In the genomic region with DNA sequence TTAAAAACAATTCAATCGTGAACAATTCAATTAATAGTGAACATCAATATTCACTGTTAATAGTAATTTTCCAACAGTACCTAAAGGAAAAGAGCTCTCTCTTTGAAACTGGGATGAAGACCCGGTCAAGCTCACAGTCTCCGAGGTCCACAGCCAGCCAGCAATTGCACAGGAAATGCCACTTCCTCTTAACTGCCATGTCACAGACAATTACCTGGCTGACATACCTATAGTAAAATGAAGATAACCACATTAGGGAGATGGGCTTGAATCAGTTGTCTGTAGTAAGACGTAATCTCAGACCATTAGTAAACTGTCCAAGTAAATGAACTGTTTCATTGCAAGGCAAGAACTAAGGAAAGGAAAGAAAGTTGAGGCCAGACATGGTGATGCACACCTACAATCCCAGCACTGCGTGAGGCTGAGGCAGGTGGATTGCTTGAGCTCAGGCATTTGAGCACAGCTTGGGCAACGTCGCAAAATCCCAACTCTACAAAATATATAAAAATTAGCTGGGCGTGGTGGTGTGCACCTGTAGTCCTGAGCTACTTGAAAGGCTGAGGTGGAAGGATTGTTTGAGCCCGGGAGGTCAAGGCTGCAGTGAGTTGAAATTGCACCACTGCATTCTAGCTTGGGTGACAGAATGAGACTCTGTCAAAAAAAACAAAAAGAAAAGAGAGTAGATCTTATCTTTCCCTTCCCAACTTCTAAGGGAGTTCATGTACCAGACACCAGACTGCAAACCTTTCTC, we compare ENCODE assay signal across 29 cellular contexts. TPM values are rescaled to one million over a fixed set of nuclear protein-coding genes. Genes with fewer than 3 reads are reported as not detected.
"Had no signal": no experiment of that assay in that cellular context is flagged by ENCODE, and none has a peak within 500 bp of the region (broad histone marks: within the 10 kb centered on the region; RNA-seq: fewer than 3 reads in every experiment).

No MANE protein-coding gene starts in this region.

- H3K36me3 ChIP-seq: breast epithelium, Peyer's patch had no signal

- H3K4me3 Mint-ChIP-seq: activated CD8-positive, alpha-beta memory T cell treated with anti-CD3 and anti-CD28 coated beads, Interleukin-2, amount 10 ng/mL, durations not matched to agents 7 days and 5 days; activated naive CD4-positive, alpha-beta T cell treated with anti-CD3 and anti-CD28 coated beads, Interleukin-2, amount 50 U/mL, for 24 hours; activated T-cell treated with anti-CD3 and anti-CD28 coated beads, Interleukin-2, amount 50 U/mL, for 24 hours; activated T-helper 1 cell treated with anti-CD3 and anti-CD28 coated beads, Interleukin-12 subunit alpha, Interleukin-12 subunit beta, Interleukin-2, Interleukin-4 antibody, amounts not matched to agents 30 ng/mL and 10 ng/mL and 1 ng/mL, durations not matched to agents 14 hours and 24 hours and 36 hours; T-helper 1 cell treated with Interleukin-12 subunit alpha and Interleukin-12 subunit beta and Interleukin-4 antibody, amounts not matched to agents 30 μg/mL and 1 μg/mL, for 36 hours; WTC11 had no signal

- H3K36me3 Mint-ChIP-seq: activated CD8-positive, alpha-beta memory T cell treated with anti-CD3 and anti-CD28 coated beads, Interleukin-2, amount 10 ng/mL, durations not matched to agents 7 days and 5 days; activated naive CD4-positive, alpha-beta T cell treated with anti-CD3 and anti-CD28 coated beads, Interleukin-2, amount 50 U/mL, for 24 hours; WTC11 had no signal

- H3K27me3 Mint-ChIP-seq: activated naive CD4-positive, alpha-beta T cell treated with anti-CD3 and anti-CD28 coated beads, Interleukin-2, amount 50 U/mL, for 24 hours; activated T-cell treated with anti-CD3 and anti-CD28 coated beads, Interleukin-2, amount 50 U/mL, for 24 hours had no signal

- H3K27me3 ChIP-seq: breast epithelium, Peyer's patch had no signal

- H3K9me3 Mint-ChIP-seq: activated naive CD4-positive, alpha-beta T cell treated with anti-CD3 and anti-CD28 coated beads, Interleukin-2, amount 50 U/mL, for 24 hours; activated T-cell treated with anti-CD3 and anti-CD28 coated beads, Interleukin-2, amount 50 U/mL, for 24 hours; activated T-helper 1 cell treated with anti-CD3 and anti-CD28 coated beads, Interleukin-12 subunit alpha, Interleukin-12 subunit beta, Interleukin-2, Interleukin-4 antibody, amounts not matched to agents 30 ng/mL and 10 ng/mL and 1 ng/mL, durations not matched to agents 14 hours and 24 hours and 36 hours; T-helper 1 cell treated with Interleukin-12 subunit alpha and Interleukin-12 subunit beta and Interleukin-4 antibody, amounts not matched to agents 30 μg/mL and 1 μg/mL, for 36 hours; WTC11 had no signal

- DNase-seq: activated CD4-positive, alpha-beta T cell treated with anti-CD3 and anti-CD28 coated beads for 48 hours; activated CD4-positive, alpha-beta T cell treated with anti-CD3 and anti-CD28 coated beads, Interleukin-2, amount 50 U/mL, for 4 hours; activated CD4-positive, CD25-positive, alpha-beta regulatory T cell treated with anti-CD3 and anti-CD28 coated beads, Interleukin-2, amount 50 U/mL, for 72 hours; activated CD8-positive, alpha-beta memory T cell treated with anti-CD3 and anti-CD28 coated beads, Interleukin-2, amount 10 ng/mL, durations not matched to agents 7 days and 5 days; activated effector memory CD4-positive, alpha-beta T cell treated with Interleukin-2 at 50 U/mL for 16 hours; activated naive CD4-positive, alpha-beta T cell; activated T-cell treated with anti-CD3 and anti-CD28 coated beads, Interleukin-2, amount 50 U/mL, for 24 hours; aorta; caudate nucleus; NCI-H1092; NCI-H1417; NCI-H1930; NCI-H345; NCI-H510A; NCI-H69; OCI-M1; Peyer's patch; SHP77 treated with DMSO at 0.1 percent for 48 hours; T-helper 9 cell had no signal

- H3K4me1 Mint-ChIP-seq: WTC11 had no signal

- H3K9me3 ChIP-seq: breast epithelium, Peyer's patch had no signal

- H3K27ac Mint-ChIP-seq: activated CD8-positive, alpha-beta memory T cell treated with anti-CD3 and anti-CD28 coated beads, Interleukin-2, amount 10 ng/mL, durations not matched to agents 7 days and 5 days; activated naive CD4-positive, alpha-beta T cell treated with anti-CD3 and anti-CD28 coated beads, Interleukin-2, amount 50 U/mL, for 24 hours; activated T-cell treated with anti-CD3 and anti-CD28 coated beads, Interleukin-2, amount 50 U/mL, for 24 hours; activated T-helper 1 cell treated with anti-CD3 and anti-CD28 coated beads, Interleukin-12 subunit alpha, Interleukin-12 subunit beta, Interleukin-2, Interleukin-4 antibody, amounts not matched to agents 30 ng/mL and 10 ng/mL and 1 ng/mL, durations not matched to agents 14 hours and 24 hours and 36 hours; T-helper 1 cell treated with Interleukin-12 subunit alpha and Interleukin-12 subunit beta and Interleukin-4 antibody, amounts not matched to agents 30 μg/mL and 1 μg/mL, for 36 hours; WTC11 had no signal

- H3K4me1 ChIP-seq: breast epithelium, Peyer's patch had no signal

- H3K4me3 ChIP-seq: breast epithelium, coronary artery, Peyer's patch had no signal

- H3K27ac ChIP-seq: breast epithelium, coronary artery, Peyer's patch had no signal

- ATAC-seq: activated CD8-positive, alpha-beta memory T cell treated with anti-CD3 and anti-CD28 coated beads, Interleukin-2, amount 10 ng/mL, durations not matched to agents 7 days and 5 days; WTC11 had no signal

RNA-seq across cellular contexts. Expression of a gene that starts 36.9 kb away (rescaled TPM):
- total RNA-seq: activated T-helper 1 cell treated with anti-CD3 and anti-CD28 coated beads, Interleukin-12 subunit alpha, Interleukin-12 subunit beta, Interleukin-2, Interleukin-4 antibody, amounts not matched to agents 30 ng/mL and 10 ng/mL and 1 ng/mL, durations not matched to agents 14 hours and 24 hours and 36 hours; chondrocyte; LHCN-M2; M059J; SK-MEL-5; WTC11 had no signal
